11 cellular contexts compared by ENCODE assay signal in the genomic region with DNA sequence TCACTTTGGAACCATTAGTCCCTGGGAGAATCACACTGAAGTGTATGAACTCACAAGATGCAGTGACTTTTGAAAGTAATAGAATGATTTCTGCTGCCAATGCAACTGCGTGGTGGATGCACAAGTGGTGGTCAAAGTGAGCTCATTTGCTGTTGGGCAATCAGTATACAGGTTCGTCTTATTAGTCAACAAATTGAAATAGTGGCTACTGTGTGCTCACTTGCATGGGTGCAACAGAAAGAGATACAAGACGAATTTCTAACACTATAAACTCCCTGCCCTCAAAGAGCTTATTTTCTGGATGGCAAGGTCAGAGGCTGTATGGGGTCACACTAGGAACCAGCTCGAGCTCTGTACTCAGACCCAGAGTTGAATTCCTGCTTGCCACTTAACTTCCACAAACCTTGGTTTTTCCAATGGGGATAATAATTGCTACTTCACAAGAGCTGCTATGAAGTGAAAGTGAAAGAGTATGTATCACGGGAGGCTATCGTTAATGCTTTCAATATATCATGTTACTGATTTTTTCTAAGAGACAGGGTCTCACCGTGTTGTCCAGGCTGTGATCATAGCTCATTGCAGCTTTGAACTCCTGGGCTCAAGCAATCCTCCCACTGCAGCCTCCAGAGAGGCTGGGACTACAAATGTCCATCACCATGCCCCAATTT. TPM values are rescaled to one million over a fixed set of nuclear protein-coding genes. Genes with fewer than 3 reads are reported as not detected.
DNase-seq lines count a peak whose midpoint lies in the region; ATAC-seq and TF ChIP-seq lines count a peak whose summit lies in the region.
"Had no signal": no experiment of that assay in that cellular context is flagged by ENCODE, and none has a peak within 500 bp of the region (broad histone marks: within the 10 kb centered on the region; RNA-seq: fewer than 3 reads in every experiment).

No MANE protein-coding gene starts in this region.

- intact Hi-C loops in activated CD8-positive, alpha-beta T cell treated with anti-CD3 and anti-CD28 coated beads for 36 hours (cut with micrococcal nuclease), result no loop called here

- H3K9me2 ChIP-seq in hepatocyte (replicated peaks; ENCODE audit: insufficient read depth), result no peaks in the 10 kb centered on the region

- H4K20me1 ChIP-seq in hepatocyte (ENCODE audit: insufficient read depth, poor library complexity, severe bottlenecking), result no peaks in the 10 kb centered on the region

- H3K79me2 ChIP-seq in ACC112 (ENCODE audit: control insufficient read depth, insufficient read depth, low read length, unreplicated experiment) (no peaks in the 10 kb centered on the region), hepatocyte (no peaks in the 10 kb centered on the region)

- H3K4me1 ChIP-seq in ACC112 (ENCODE audit: control insufficient read depth, insufficient read depth, low read length, unreplicated experiment) (peaks cover 8% of the 10 kb centered on the region), liver (ENCODE audit: control insufficient read depth in 4 of 4, insufficient read depth in 4 of 4, low read length in 3 of 4) (peaks cover 0 to 8% (median 0%) of the 10 kb centered on the region in 4 donors), hepatocyte (ENCODE audit: insufficient read depth) (peaks cover 3% of the 10 kb centered on the region)

- ATAC-seq in activated CD8-positive, alpha-beta T cell treated with anti-CD3 and anti-CD28 coated beads for 36 hours, result peak; percentile 45

- no peaks in the 10 kb centered on the region for H3K9me3 ChIP-seq in liver (ENCODE audit: control insufficient read depth in 4 of 4, low read length in 3 of 4)
- no peaks in the 10 kb centered on the region for H3K9me3 ChIP-seq in hepatocyte (ENCODE audit: low read depth)

- H3K4me3 Mint-ChIP-seq in activated CD8-positive, alpha-beta T cell treated with anti-CD3 and anti-CD28 coated beads for 36 hours, result peak overlapping the region; percentile 57

- no peak overlapping the region for H3K4me2 ChIP-seq in hepatocyte

- peak overlapping the region; percentile 64 to 65 for H3K9ac ChIP-seq in liver (ENCODE audit: low read depth in 1 of 2, low read length in 2 of 2)

- peak overlapping the region; percentile 12 for H3K27ac Mint-ChIP-seq in activated CD8-positive, alpha-beta T cell treated with anti-CD3 and anti-CD28 coated beads for 36 hours

- WGBS in liver, result 29% methylated on average over 7 of the region's 7 CpGs
- WGBS in hepatocyte (ENCODE audit: low lambda C conversion rate, missing lambda C conversion rate), result 78% methylated on average over 7 of the region's 7 CpGs

- no peak for TF ChIP-seq RAD21 in liver (IDR thresholded peaks at IDR 0.05)

- H3K27me3 Mint-ChIP-seq in activated CD8-positive, alpha-beta T cell treated with anti-CD3 and anti-CD28 coated beads for 36 hours, result no peaks in the 10 kb centered on the region

- H3K9me3 Mint-ChIP-seq in activated CD8-positive, alpha-beta T cell treated with anti-CD3 and anti-CD28 coated beads for 36 hours, result no peaks in the 10 kb centered on the region

- POLR2A ChIA-PET in activated CD8-positive, alpha-beta T cell treated with anti-CD3 and anti-CD28 coated beads for 36 hours (lab: Charles Lee), result interaction anchor here (1.1 to 2.1 kb wide), 6 partner anchors 9 to 58 kb away, joined by 3 to 19 read pairs (median 4); partner anchors contain the start of genes BCL7B and TBL2

- H3K4me3 ChIP-seq in ACC112 (ENCODE audit: low read depth, low read length) (peak overlapping the region; percentile 72), GM08714 (ENCODE audit: low read length) (peak overlapping the region; percentile 44; the same call in 1 of the 2 replicates), liver (ENCODE audit: low read depth in 1 of 3, low read length in 3 of 3) (peak overlapping the region; percentile 45 to 68 (median 63)), hepatocyte (no peak overlapping the region)

- peaks cover 6% of the 10 kb centered on the region for H3K36me3 Mint-ChIP-seq in activated CD8-positive, alpha-beta T cell treated with anti-CD3 and anti-CD28 coated beads for 36 hours (ENCODE audit: low read depth)

- H2AFZ ChIP-seq in ACC112 (ENCODE audit: low read length, unreplicated experiment), result peak overlapping the region; percentile 51
- no peak overlapping the region for H2AFZ ChIP-seq in hepatocyte

- no peaks in the 10 kb centered on the region for H3K27me3 ChIP-seq in ACC112 (ENCODE audit: insufficient read depth, low read length)
- H3K27me3 ChIP-seq in liver (ENCODE audit: control insufficient read depth in 4 of 4, insufficient read depth in 4 of 4, low read length in 3 of 4), result no peaks in the 10 kb centered on the region
- H3K27me3 ChIP-seq in hepatocyte, result no peaks in the 10 kb centered on the region

- H3K36me3 ChIP-seq in ACC112 (ENCODE audit: insufficient read depth, low read length) (no peaks in the 10 kb centered on the region), liver (ENCODE audit: control insufficient read depth in 4 of 4, insufficient read depth in 3 of 4, low read depth in 1 of 4, low read length in 3 of 4) (peaks cover 3 to 15% (median 9%) of the 10 kb centered on the region in 4 donors), hepatocyte (replicated peaks; ENCODE audit: insufficient read depth, low read depth) (no peaks in the 10 kb centered on the region)

- DNase-seq in activated CD8-positive, alpha-beta T cell treated with anti-CD3 and anti-CD28 coated beads for 36 hours, result no peak
- DNase-seq in NCI-H1092 (lab: John Stamatoyannopoulos, UW) (no peak), NCI-H2227 (lab: John Stamatoyannopoulos, UW; ENCODE audit: unreplicated experiment) (no peak), NCI-H510A (lab: John Stamatoyannopoulos, UW) (no peak), hepatocyte (ENCODE audit: low spot score) (no peak)
- DNase-seq: Calu3, caudate nucleus, NCI-H774 had no signal

- CTCF ChIA-PET in activated CD8-positive, alpha-beta T cell treated with anti-CD3 and anti-CD28 coated beads for 36 hours (lab: Charles Lee), result interaction anchor here (1.1 to 2.0 kb wide), 8 partner anchors 9 to 169 kb away, joined by 3 to 7 read pairs (median 4); partner anchors contain the start of genes BCL7B and TBL2

- H3K4me1 Mint-ChIP-seq in activated CD8-positive, alpha-beta T cell treated with anti-CD3 and anti-CD28 coated beads for 36 hours (ENCODE audit: low read depth), result peaks cover 31% of the 10 kb centered on the region

- no peak for TF ChIP-seq CTCF in activated CD8-positive, alpha-beta T cell treated with anti-CD3 and anti-CD28 coated beads for 36 hours (IDR thresholded peaks at IDR 0.05)
- TF ChIP-seq CTCF in liver (IDR thresholded peaks at IDR 0.05; ENCODE audit: low read depth, low read length, missing input control) (no peak), hepatocyte (IDR thresholded peaks at IDR 0.05; ENCODE audit: poor library complexity) (no peak)

- H3K27ac ChIP-seq in ACC112 (ENCODE audit: low read depth, low read length) (no peak overlapping the region), liver (ENCODE audit: low read depth in 1 of 2, low read length in 2 of 2) (peak overlapping the region in 1 of 2 donors; percentile 30), hepatocyte (no peak overlapping the region)

TF ChIP-seq in liver, 16 proteins besides CTCF, POLR2A, EP300 and RAD21:
- TF ChIP-seq, protein P1, sequence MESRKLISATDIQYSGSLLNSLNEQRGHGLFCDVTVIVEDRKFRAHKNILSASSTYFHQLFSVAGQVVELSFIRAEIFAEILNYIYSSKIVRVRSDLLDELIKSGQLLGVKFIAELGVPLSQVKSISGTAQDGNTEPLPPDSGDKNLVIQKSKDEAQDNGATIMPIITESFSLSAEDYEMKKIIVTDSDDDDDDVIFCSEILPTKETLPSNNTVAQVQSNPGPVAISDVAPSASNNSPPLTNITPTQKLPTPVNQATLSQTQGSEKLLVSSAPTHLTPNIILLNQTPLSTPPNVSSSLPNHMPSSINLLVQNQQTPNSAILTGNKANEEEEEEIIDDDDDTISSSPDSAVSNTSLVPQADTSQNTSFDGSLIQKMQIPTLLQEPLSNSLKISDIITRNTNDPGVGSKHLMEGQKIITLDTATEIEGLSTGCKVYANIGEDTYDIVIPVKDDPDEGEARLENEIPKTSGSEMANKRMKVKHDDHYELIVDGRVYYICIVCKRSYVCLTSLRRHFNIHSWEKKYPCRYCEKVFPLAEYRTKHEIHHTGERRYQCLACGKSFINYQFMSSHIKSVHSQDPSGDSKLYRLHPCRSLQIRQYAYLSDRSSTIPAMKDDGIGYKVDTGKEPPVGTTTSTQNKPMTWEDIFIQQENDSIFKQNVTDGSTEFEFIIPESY (IDR thresholded peaks at IDR 0.05), result no peak
- TF ChIP-seq RXRA (IDR thresholded peaks at IDR 0.05) (no peak), FOXA2 (IDR thresholded peaks at IDR 0.05) (no peak), GABPA (IDR thresholded peaks at IDR 0.05 in 1 of 2, conservative IDR thresholded peaks at IDR 0.05 in 1 of 2) (no peak)

RNA-seq across cellular contexts. Expression of gene BCL7B, which starts 8.3 kb away (rescaled TPM):
- 10 to 100 TPM; 42.9 to 50.6 TPM for total RNA-seq in activated CD8-positive, alpha-beta T cell treated with anti-CD3 and anti-CD28 coated beads for 36 hours
- total RNA-seq in liver, result 10 to 100 TPM; 13.2 to 15.5 TPM
- polyA plus RNA-seq in liver, result 10 to 100 TPM; 27.0 to 27.5 TPM
- total RNA-seq in hepatocyte, result 34.5 and 44.7 TPM in 2 replicates
- 54.0 and 60.3 TPM in 2 replicates for polyA plus RNA-seq in hepatocyte

RNA-seq across cellular contexts. Expression of gene TBL2, which starts 12.6 kb away (rescaled TPM):
- 10 to 100 TPM; 29.6 to 30.7 TPM for total RNA-seq in activated CD8-positive, alpha-beta T cell treated with anti-CD3 and anti-CD28 coated beads for 36 hours
- total RNA-seq in liver (10 to 100 TPM; 16.5 to 36.6 TPM), hepatocyte (72.8 and 73.6 TPM in 2 replicates)
- polyA plus RNA-seq in liver (10 to 100 TPM; 10.9 to 21.5 TPM), hepatocyte (55.5 and 62.1 TPM in 2 replicates)

RNA-seq across cellular contexts. Expression of gene BAZ1B, which starts 43.7 kb away (rescaled TPM):
- total RNA-seq in activated CD8-positive, alpha-beta T cell treated with anti-CD3 and anti-CD28 coated beads for 36 hours, result 10 to 100 TPM; 82.4 to 82.6 TPM
- total RNA-seq in liver, result 10 to 100 TPM; 30.7 to 31.3 TPM
- polyA plus RNA-seq in liver, result 10 to 100 TPM in 1 of 2 donors, 1 to 10 TPM in 1; 8.6 to 12.3 TPM
- 40.7 and 44.7 TPM in 2 replicates for total RNA-seq in hepatocyte
- 16.7 TPM in 2 replicates for polyA plus RNA-seq in hepatocyte

RNA-seq across cellular contexts. Expression of gene MLXIPL, which starts 58.5 kb away (rescaled TPM):
- total RNA-seq in activated CD8-positive, alpha-beta T cell treated with anti-CD3 and anti-CD28 coated beads for 36 hours, result not detected
- total RNA-seq in liver (100 to 1,000 TPM in 1 of 2 donors, 10 to 100 TPM in 1; 50.3 to 384 TPM), hepatocyte (20.9 and 21.7 TPM in 2 replicates)
- polyA plus RNA-seq in liver (100 to 1,000 TPM; 148 to 316 TPM), hepatocyte (45.5 and 46.7 TPM in 2 replicates)
